In genomic region chr17:45895304-45895968, GRCh38 we compare ENCODE assay signal across 8 cellular contexts. TPM values are rescaled to one million over a fixed set of nuclear protein-coding genes. Genes with fewer than 3 reads are reported as not detected.
DNase-seq lines count a peak whose midpoint lies in the region; ATAC-seq and TF ChIP-seq lines count a peak whose summit lies in the region.

No MANE protein-coding gene starts in this region.

- ATAC-seq in SK-N-SH treated with all-trans-retinoic acid at 6 μM for 48 hours (peak; percentile 21), GM19023 (IDR thresholded peaks at IDR 0.05; ENCODE audit: unreplicated experiment) (no peak), HG02981 (IDR thresholded peaks at IDR 0.05; ENCODE audit: unreplicated experiment) (no peak)

- peaks cover 33% of the 10 kb centered on the region for H3K27me3 Mint-ChIP-seq in HFFc6 (ENCODE audit: insufficient read depth)
- H3K27me3 Mint-ChIP-seq in mesothelial cell of epicardium (ENCODE audit: low read depth): peaks cover 74% of the 10 kb centered on the region

- H3K4me3 Mint-ChIP-seq in HFFc6 (peak overlapping the region; percentile 79), mesothelial cell of epicardium (peak overlapping the region; percentile 72)

- no peak overlapping the region for H3K27ac Mint-ChIP-seq in HFFc6
- H3K27ac Mint-ChIP-seq in mesothelial cell of epicardium: no peak overlapping the region

- no peak for TF ChIP-seq EP300 in transverse colon (IDR thresholded peaks at IDR 0.05; ENCODE audit: low read depth)

- in situ Hi-C loops in transverse colon (cut with MboI; ENCODE audit: low pct_ligation_motif_present in 1 of 4, low pct_unique_long_range_greater_than_20kb in 1 of 4, low sequenced_read_pairs in 3 of 4): no loop called here

- H3K4me3 ChIP-seq in AG04449 (ENCODE audit: low read depth, low read length) (peak overlapping the region; percentile 70), transverse colon (peak overlapping the region; percentile 42 to 76 (median 58))

- intact Hi-C loops in transverse colon (cut with DNase I; ENCODE audit: low total_unique reads): no loop called here

- no peak overlapping the region for H3K27ac ChIP-seq in transverse colon

- POLR2A ChIA-PET in AG04449 (lab: Yijun Ruan, JAX): no interaction called here

- WGBS in transverse colon (ENCODE audit: low coverage in 1 of 2), 2 donors: 0 to 2% methylated on average over 9 to 36 of the region's 63 CpGs

- TF ChIP-seq CTCF in AG04449 (IDR thresholded peaks at IDR 0.05; ENCODE audit: insufficient read depth, low read length, missing control alignments): no peak
- no peak for TF ChIP-seq CTCF in HFFc6 (IDR thresholded peaks at IDR 0.05)
- TF ChIP-seq CTCF in mesothelial cell of epicardium (IDR thresholded peaks at IDR 0.05; ENCODE audit: unreplicated experiment): no peak
- no peak for TF ChIP-seq CTCF in transverse colon (IDR thresholded peaks at IDR 0.05)

- peaks cover 4% of the 10 kb centered on the region; the same call in 1 of the 2 replicates for H3K4me1 Mint-ChIP-seq in HFFc6 (ENCODE audit: low read depth)
- H3K4me1 Mint-ChIP-seq in mesothelial cell of epicardium: peaks cover 13% of the 10 kb centered on the region

- DNase-seq in AG04449 (ENCODE audit: low read depth, low spot score) (no peak), HFFc6 (no peak), ecto neural progenitor cell (ENCODE audit: low spot score) (peak; percentile 73), mesothelial cell of epicardium (ENCODE audit: low spot score in 2 of 2, unreplicated experiment in 2 of 2) (peak in 1 of 2 experiments; percentile 53), transverse colon (no peak)

- H3K36me3 ChIP-seq in transverse colon: no peaks in the 10 kb centered on the region

- no peak for TF ChIP-seq POLR2A in transverse colon (IDR thresholded peaks at IDR 0.05)

- H3K9me3 ChIP-seq in transverse colon: no peaks in the 10 kb centered on the region

- no peaks in the 10 kb centered on the region for H3K36me3 Mint-ChIP-seq in HFFc6 (ENCODE audit: low read depth)
- H3K36me3 Mint-ChIP-seq in mesothelial cell of epicardium: no peaks in the 10 kb centered on the region

- CTCF ChIA-PET in AG04449 (lab: Yijun Ruan, JAX): interaction anchor here (1.0 to 2.6 kb wide), 2 partner anchors 11 to 19 kb away, joined by 5 to 27 read pairs; no protein-coding TSS in a partner anchor

- peaks cover 66% of the 10 kb centered on the region for H3K27me3 ChIP-seq in transverse colon

- H3K4me1 ChIP-seq in transverse colon: peaks cover 7 to 35% (median 20%) of the 10 kb centered on the region in 4 donors

- no peaks in the 10 kb centered on the region for H3K9me3 Mint-ChIP-seq in HFFc6
- no peaks in the 10 kb centered on the region for H3K9me3 Mint-ChIP-seq in mesothelial cell of epicardium

TF ChIP-seq in SK-N-SH treated with all-trans-retinoic acid at 6 μM for 48 hours, 23 proteins besides CTCF, POLR2A, EP300 and RAD21:
- TF ChIP-seq BACH2 (CRISPR knock-in tag; IDR thresholded peaks at IDR 0.05; ENCODE audit: borderline replicate concordance) (no peak), ZC3H10 (CRISPR knock-in tag; IDR thresholded peaks at IDR 0.05) (no peak), SNAI2 (CRISPR knock-in tag; IDR thresholded peaks at IDR 0.05) (peak; percentile 90; the same call in 1 of the 2 replicates)

RNA-seq across cellular contexts. Expression of gene MAPT, which starts 1.1 kb away (rescaled TPM):
- total RNA-seq in HFFc6 (2021; fragmentation: NEBNext Ultra II Directional; extraction: Animal tissue kit (Norgen Biotek cat#: 25700)): under 1 TPM; 0.11 to 0.43 (median 0.26) TPM
- 2.5 to 3.1 TPM (median 2.8 TPM) in 3 replicates for total RNA-seq in mesothelial cell of epicardium
- total RNA-seq in transverse colon: 1 to 10 TPM; 1.7 to 2.3 (median 1.8) TPM

RNA-seq across cellular contexts. Expression of gene SPPL2C, which starts 50.8 kb away (rescaled TPM):
- not detected for total RNA-seq in HFFc6 (2021; fragmentation: NEBNext Ultra II Directional; extraction: Animal tissue kit (Norgen Biotek cat#: 25700))
- total RNA-seq in mesothelial cell of epicardium: not detected in 3 replicates
- total RNA-seq in transverse colon: not detected
